Comparison of ENCODE assay signal across 9 cellular contexts in genomic region chr2:45448217-45448616, GRCh38.
"Had no signal": no experiment of that assay in that cellular context is flagged by ENCODE, and none has a peak within 500 bp of the region (broad histone marks: within the 10 kb centered on the region; RNA-seq: fewer than 3 reads in every experiment).

No MANE protein-coding gene starts in this region.

- H3K4me2 ChIP-seq: KMS-11 had no signal

- H3K27ac ChIP-seq: GM23248, KMS-11 had no signal

- H3K4me3 ChIP-seq: GM23248 had no signal

- H2AFZ ChIP-seq: GM23248 had no signal

- FAIRE-seq: H54, HTR-8/SVneo had no signal

- DNase-seq: GM23248, GOT3, H9, HCEC 1CT, Karpas-422, KBM-7 had no signal

- H3K9ac ChIP-seq: GM23248, KMS-11 had no signal
